8 cellular contexts compared by ENCODE assay signal in the genomic region with DNA sequence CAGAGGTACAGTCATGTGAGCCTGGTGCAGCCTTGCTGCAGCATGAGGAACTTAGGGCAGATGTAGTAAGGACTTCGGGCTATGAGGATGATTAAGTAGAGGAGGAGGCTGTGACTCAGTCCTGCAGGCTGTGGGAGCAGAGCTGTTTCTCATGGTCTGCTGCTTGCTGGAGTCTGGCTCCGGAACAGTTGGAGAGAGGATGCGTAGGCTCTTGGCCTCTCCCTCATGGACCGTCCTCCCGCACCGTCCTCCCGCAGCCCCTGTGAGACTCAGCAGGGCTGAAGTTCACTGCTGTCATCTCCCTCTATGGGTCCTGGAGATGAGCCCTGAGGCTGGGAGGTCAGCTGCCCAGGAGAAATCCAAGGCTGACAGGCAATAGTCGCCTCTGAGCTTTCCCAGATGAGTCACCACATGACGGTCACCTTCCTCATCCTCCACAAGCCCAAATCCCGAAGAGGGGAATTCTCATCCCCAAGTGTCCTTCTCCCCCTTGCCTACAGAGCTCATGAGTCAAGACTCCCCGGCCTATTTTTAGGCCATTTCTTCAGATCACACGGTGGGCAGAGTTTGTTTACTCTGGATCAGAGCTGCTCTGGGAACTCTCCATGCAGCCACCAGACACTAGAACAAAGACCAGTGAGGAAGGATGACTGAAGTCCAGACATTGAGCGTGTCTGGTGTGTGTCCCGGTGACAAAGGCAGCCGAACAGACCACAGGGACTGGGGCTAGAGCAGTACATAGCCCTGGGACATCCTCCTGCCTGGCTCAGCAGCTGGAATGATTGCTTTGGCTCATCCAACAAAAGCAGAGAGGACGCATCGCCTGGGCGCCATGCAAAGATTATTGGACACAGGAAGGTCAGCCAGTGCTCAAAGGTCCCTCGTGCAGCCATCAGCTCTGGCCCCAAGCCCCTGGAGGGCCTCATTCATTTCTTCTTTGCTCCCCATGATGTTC.
A peak's percentile ranks its signal among the peaks of the same experiment; 100 is the strongest.
DNase-seq lines count a peak whose midpoint lies in the region; ATAC-seq, FAIRE-seq and TF ChIP-seq lines count a peak whose summit lies in the region.
"Not testable (repeated sequence)": the region's sequence is repeated elsewhere in the genome, so short reads cannot be mapped to it uniquely, and the experiment has no call there.

No MANE protein-coding gene starts in this region.

- H2AFZ ChIP-seq in endothelial cell of umbilical vein (ENCODE audit: low read depth, low read length), result peak overlapping the region; percentile 26

- H3K4me1 ChIP-seq in endothelial cell of umbilical vein (ENCODE audit: control insufficient read depth, extremely low read depth, insufficient read depth, low read length), result peaks cover 26% of the 10 kb centered on the region
- not testable (repeated sequence) for H3K4me1 ChIP-seq in lower lobe of right lung; aorta (ENCODE audit: control insufficient read depth in 1 of 2, insufficient read depth in 2 of 2, low read length in 2 of 2)

- DNase-seq in ELF-1 (ENCODE audit: low read depth, low spot score), result peak; percentile 40
- peak; percentile 79 for DNase-seq in NCI-H226
- DNase-seq in amniotic stem cell (lab: John Stamatoyannopoulos, UW), result peak; percentile 66
- peak; percentile 46 for DNase-seq in endothelial cell of umbilical vein (ENCODE audit: low read depth, low spot score)
- not testable (repeated sequence) for DNase-seq in Right ventricle myocardium superior; lower lobe of right lung; sciatic nerve (ENCODE audit: low spot score); aorta

- not testable (repeated sequence) for H3K79me2 ChIP-seq in endothelial cell of umbilical vein (ENCODE audit: control insufficient read depth, insufficient read depth, low read length)

- CTCF ChIA-PET in endothelial cell of umbilical vein (lab: Charles Lee), result not testable (repeated sequence)

- not testable (repeated sequence) for TF ChIP-seq CTCF in endothelial cell of umbilical vein (IDR thresholded peaks at IDR 0.05; ENCODE audit: extremely low read depth in 1 of 2, insufficient read depth in 1 of 2, low read depth in 1 of 2, low read length in 2 of 2); lower lobe of right lung (IDR thresholded peaks at IDR 0.05)

- BruUV-seq in endothelial cell of umbilical vein (replicated peaks; lab: Mats Ljungman, UMichigan), result TSS peak; percentile 51

- ATAC-seq in Right ventricle myocardium superior (ENCODE audit: poor library complexity) (peak; percentile 34), lower lobe of right lung (peak; percentile 13 to 19), sciatic nerve (peak; percentile 78), aorta (ENCODE audit: low FRiP score) (peak; percentile 73)

- H3K27ac ChIP-seq in endothelial cell of umbilical vein (ENCODE audit: insufficient read depth, low read depth, low read length), result peak overlapping the region; percentile 66
- H3K27ac ChIP-seq in lower lobe of right lung; aorta (ENCODE audit: low read depth in 1 of 2, low read length in 2 of 2): not testable (repeated sequence)

- H4K20me1 ChIP-seq in endothelial cell of umbilical vein (replicated peaks; ENCODE audit: control insufficient read depth, extremely low read depth, insufficient read depth, low read length), result not testable (repeated sequence)

- FAIRE-seq in endothelial cell of umbilical vein (lab: Jason Lieb, UNC), result peak; percentile 83

- not testable (repeated sequence) for H3K4me2 ChIP-seq in endothelial cell of umbilical vein (ENCODE audit: insufficient read depth, low read length)

- intact Hi-C loops in endothelial cell of umbilical vein (cut with micrococcal nuclease); Right ventricle myocardium superior (cut with DNase I); lower lobe of right lung (cut with DNase I); sciatic nerve (cut with DNase I); aorta (cut with DNase I): not testable (repeated sequence)

- H3K27me3 ChIP-seq in endothelial cell of umbilical vein (ENCODE audit: control insufficient read depth in 2 of 2, insufficient read depth in 2 of 2, low read length in 2 of 2); lower lobe of right lung (ENCODE audit: low read depth); aorta (ENCODE audit: control insufficient read depth in 1 of 2, insufficient read depth in 2 of 2, low read length in 1 of 2): not testable (repeated sequence)

- WGBS in aorta, 2 donors, result 7 to 8% methylated on average over 11 to 18 of the region's 19 CpGs

- dilution Hi-C loops in endothelial cell of umbilical vein (cut with MboI; ENCODE audit: extremely low pct_ligation_motif_present, low sequenced_read_pairs), result not testable (repeated sequence)

- not testable (repeated sequence) for H3K9ac ChIP-seq in endothelial cell of umbilical vein (replicated peaks; ENCODE audit: extremely low read depth, insufficient read depth, low read length)

- H3K9me1 ChIP-seq in endothelial cell of umbilical vein (replicated peaks; ENCODE audit: control insufficient read depth, extremely low read depth, insufficient read depth, low read length), result not testable (repeated sequence)

- H3K9me3 ChIP-seq in endothelial cell of umbilical vein (replicated peaks; ENCODE audit: control insufficient read depth, insufficient read depth, low read length); lower lobe of right lung; aorta (ENCODE audit: control insufficient read depth, low read length): not testable (repeated sequence)

- not testable (repeated sequence) for TF ChIP-seq POLR2A in endothelial cell of umbilical vein (IDR thresholded peaks at IDR 0.05; ENCODE audit: low read depth, low read length)

- not testable (repeated sequence) for H3K36me3 ChIP-seq in endothelial cell of umbilical vein (ENCODE audit: control insufficient read depth in 2 of 2, extremely low read depth in 1 of 2, insufficient read depth in 2 of 2, low read length in 2 of 2); lower lobe of right lung; aorta (ENCODE audit: control insufficient read depth in 1 of 2, insufficient read depth in 2 of 2, low read length in 1 of 2)

- POLR2A ChIA-PET in endothelial cell of umbilical vein (lab: Charles Lee), result not testable (repeated sequence)

- H3K4me3 ChIP-seq in endothelial cell of umbilical vein (replicated peaks in 1 of 3; ENCODE audit: insufficient read depth in 1 of 3, low read depth in 1 of 3, low read length in 3 of 3); lower lobe of right lung; aorta (ENCODE audit: low read length in 2 of 2): not testable (repeated sequence)

TF ChIP-seq in endothelial cell of umbilical vein, 7 proteins besides CTCF, POLR2A, EP300 and RAD21:
- TF ChIP-seq FOS (IDR thresholded peaks at IDR 0.05; ENCODE audit: borderline replicate concordance, insufficient read depth, low read length), result peak; percentile 12

Comparison
In these comparisons a context has a peak if more than half of its experiments do, and no peak if none do; other contexts are left out.
1. ATAC-seq: peak in every context shown above with its lines; median percentile 78 in sciatic nerve; 73 in aorta; 34 in Right ventricle myocardium superior; 16 in lower lobe of right lung.